Comparison of ENCODE assay signal across 39 cellular contexts in genomic region chr22:37771702-37772427, GRCh38. TPM values are rescaled to one million over a fixed set of nuclear protein-coding genes. Genes with fewer than 3 reads are reported as not detected.
"Had no signal": no experiment of that assay in that cellular context is flagged by ENCODE, and none has a peak within 500 bp of the region (broad histone marks: within the 10 kb centered on the region; RNA-seq: fewer than 3 reads in every experiment).

No MANE protein-coding gene starts in this region.

- FAIRE-seq: bronchial epithelial cell had no signal

- DNase-seq: activated CD4-positive, alpha-beta memory T cell treated with anti-CD3 and anti-CD28 coated beads, Interleukin-2, amount 10 ng/mL, durations not matched to agents 7 days and 5 days; activated CD4-positive, alpha-beta T cell treated with anti-CD3 and anti-CD28 coated beads for 1 hour; activated CD4-positive, alpha-beta T cell treated with anti-CD3 and anti-CD28 coated beads for 48 hours; activated CD4-positive, CD25-positive, alpha-beta regulatory T cell; activated CD8-positive, alpha-beta memory T cell treated with anti-CD3 and anti-CD28 coated beads for 24 hours; activated CD8-positive, alpha-beta memory T cell treated with anti-CD3 and anti-CD28 coated beads, Interleukin-2, amount 10 ng/mL, durations not matched to agents 7 days and 5 days; activated CD8-positive, alpha-beta memory T cell treated with anti-CD3 and anti-CD28 coated beads, Interleukin-2, amount 50 U/mL, for 48 hours; activated effector memory CD4-positive, alpha-beta T cell treated with Interleukin-2 at 50 U/mL for 16 hours; activated naive CD4-positive, alpha-beta T cell treated with anti-CD3 and anti-CD28 coated beads, Interleukin-2, amount 10 ng/mL, durations not matched to agents 7 days and 5 days; activated naive CD8-positive, alpha-beta T cell treated with anti-CD3 and anti-CD28 coated beads, Interleukin-2, amount 50 U/mL, for 24 hours; activated T-cell treated with anti-CD3 and anti-CD28 coated beads, Interleukin-2, amount 50 U/mL, for 48 hours; anterior cingulate cortex; central memory CD4-positive, alpha-beta T cell; Karpas-422; MV-4-11; NCI-H1092; NCI-H1417; NCI-H146; NCI-H187; NCI-H2029 treated with DMSO at 0.1 percent for 48 hours; NCI-H2107; NCI-H2171; NCI-H510A; NCI-H526; NCI-H748 treated with DMSO at 0.1 percent for 48 hours; NK-92 treated with Interleukin-12 subunit alpha and Interleukin-12 subunit beta, amount 100 ng/mL, for 24 hours; OCI-M1; SIG-M5; SW 1271; T-helper 1 cell; T-helper 2 cell; T-helper 9 cell; WERI-Rb-1 had no signal

- ATAC-seq: activated CD8-positive, alpha-beta memory T cell treated with anti-CD3 and anti-CD28 coated beads, Interleukin-2, amount 10 ng/mL, durations not matched to agents 7 days and 5 days; activated naive CD8-positive, alpha-beta T cell treated with anti-CD3 and anti-CD28 coated beads, Interleukin-2, amount 50 U/mL, for 24 hours; Panc1; SK-N-SH treated with all-trans-retinoic acid at 6 μM for 48 hours had no signal

- H3K27ac ChIP-seq: WERI-Rb-1 had no signal

RNA-seq across cellular contexts. Expression of gene GALR3, which starts 51.3 kb away (rescaled TPM):
- total RNA-seq: activated CD4-positive, alpha-beta memory T cell treated with anti-CD3 and anti-CD28 coated beads, Interleukin-2, amount 10 ng/mL, durations not matched to agents 7 days and 5 days; activated CD8-positive, alpha-beta memory T cell treated with anti-CD3 and anti-CD28 coated beads, Interleukin-2, amount 10 ng/mL, durations not matched to agents 7 days and 5 days; bronchial epithelial cell; cerebellum; RPMI7951; SK-MEL-5 had no signal
